Comparison of ENCODE assay signal across 34 cellular contexts in genomic region chr15:55546718-55547117, GRCh38. TPM values are rescaled to one million over a fixed set of nuclear protein-coding genes. Genes with fewer than 3 reads are reported as not detected.
DNase-seq lines count a peak whose midpoint lies in the region; ATAC-seq, FAIRE-seq and TF ChIP-seq lines count a peak whose summit lies in the region.
"Had no signal": no experiment of that assay in that cellular context is flagged by ENCODE, and none has a peak within 500 bp of the region (broad histone marks: within the 10 kb centered on the region; RNA-seq: fewer than 3 reads in every experiment).

No MANE protein-coding gene starts in this region.

- peak; percentile 40 for DNase-seq in Calu3
- DNase-seq in HS-5 (ENCODE audit: low read depth), result peak; percentile 23
- peak; percentile 56 for DNase-seq in astrocyte (ENCODE audit: low read depth)
- peak; percentile 36 for DNase-seq in iris pigment epithelial cell (ENCODE audit: low read depth)
- no peak for DNase-seq in HK-2 (ENCODE audit: unreplicated experiment)
- DNase-seq in SKM-1 (lab: John Stamatoyannopoulos, UW; ENCODE audit: unreplicated experiment), result no peak
- DNase-seq in NCI-H2171 treated with DMSO at 0.1 percent for 48 hours (lab: John Stamatoyannopoulos, UW), result no peak
- DNase-seq: activated CD4-positive, alpha-beta T cell treated with anti-CD3 and anti-CD28 coated beads, Interleukin-2, amount 50 U/mL, for 1 hour; activated CD8-positive, alpha-beta memory T cell treated with anti-CD3 and anti-CD28 coated beads, Interleukin-2, amount 10 ng/mL, durations not matched to agents 7 days and 5 days; activated naive CD4-positive, alpha-beta T cell treated with anti-CD3 and anti-CD28 coated beads, Interleukin-2, amount 10 ng/mL, durations not matched to agents 7 days and 5 days; activated T-cell treated with anti-CD3 and anti-CD28 coated beads, Interleukin-2, amount 50 U/mL, for 72 hours; amniotic stem cell; caudate nucleus; heart left ventricle; Karpas-422; mesenchymal stem cell; NCI-H1092 treated with DMSO at 0.1 percent for 48 hours; NCI-H2029; NCI-H2227 treated with DMSO at 0.1 percent for 48 hours; NCI-H82; SHP77; stimulated activated CD4-positive, alpha-beta T cell treated with anti-CD3 and anti-CD28 coated beads, Interleukin-2, amount 100 ng/mL, for 48 hours; T-helper 9 cell had no signal

- H3K9me3 Mint-ChIP-seq in Calu3 (ENCODE audit: low read depth, unreplicated experiment) (peaks cover 2% of the 10 kb centered on the region), astrocyte (ENCODE audit: unreplicated experiment) (no peaks in the 10 kb centered on the region)
- H3K9me3 Mint-ChIP-seq: activated naive CD4-positive, alpha-beta T cell treated with anti-CD3 and anti-CD28 coated beads, Interleukin-2, amount 10 ng/mL, durations not matched to agents 7 days and 5 days; activated T-cell treated with anti-CD3 and anti-CD28 coated beads, Interleukin-2, amount 50 U/mL, for 72 hours; dendritic cell treated with granulocyte-macrophage colony-stimulating factor and Interleukin-4, amounts not matched to agents 40 ng/mL and 50 ng/mL, for 4 days; stimulated activated effector memory CD8-positive, alpha-beta T cell treated with anti-CD3 and anti-CD28 coated beads, Interleukin-12 subunit alpha, Interleukin-12 subunit beta, amount 100 ng/mL, for 72 hours; WTC11 had no signal

- no peak overlapping the region for H3K4me3 ChIP-seq in astrocyte (ENCODE audit: insufficient read depth, low read depth, low read length)
- H3K4me3 ChIP-seq: heart left ventricle, smooth muscle cell, thoracic aorta, vagina had no signal

- no peaks in the 10 kb centered on the region for H4K20me1 ChIP-seq in astrocyte (ENCODE audit: insufficient read depth, low read length)

- peak overlapping the region; percentile 2 for H3K4me2 ChIP-seq in astrocyte (ENCODE audit: low read length)
- H3K4me2 ChIP-seq: smooth muscle cell had no signal

- peaks cover 14% of the 10 kb centered on the region for H3K4me1 Mint-ChIP-seq in Calu3 (ENCODE audit: low read depth, unreplicated experiment)
- H3K4me1 Mint-ChIP-seq in astrocyte (ENCODE audit: low read depth, unreplicated experiment), result peaks cover 5% of the 10 kb centered on the region
- H3K4me1 Mint-ChIP-seq: activated naive CD4-positive, alpha-beta T cell treated with anti-CD3 and anti-CD28 coated beads, Interleukin-2, amount 10 ng/mL, durations not matched to agents 7 days and 5 days; CD14-positive monocyte; stimulated activated effector memory CD8-positive, alpha-beta T cell treated with anti-CD3 and anti-CD28 coated beads, Interleukin-12 subunit alpha, Interleukin-12 subunit beta, amount 100 ng/mL, for 72 hours; WTC11 had no signal

- no peak overlapping the region for H3K4me3 Mint-ChIP-seq in Calu3 (ENCODE audit: low read depth, unreplicated experiment)
- no peak overlapping the region for H3K4me3 Mint-ChIP-seq in astrocyte (ENCODE audit: unreplicated experiment)
- H3K4me3 Mint-ChIP-seq: activated CD8-positive, alpha-beta memory T cell treated with anti-CD3 and anti-CD28 coated beads, Interleukin-2, amount 10 ng/mL, durations not matched to agents 7 days and 5 days; activated naive CD4-positive, alpha-beta T cell treated with anti-CD3 and anti-CD28 coated beads, Interleukin-2, amount 10 ng/mL, durations not matched to agents 7 days and 5 days; activated T-cell treated with anti-CD3 and anti-CD28 coated beads, Interleukin-2, amount 50 U/mL, for 72 hours; CD14-positive monocyte; dendritic cell treated with granulocyte-macrophage colony-stimulating factor and Interleukin-4, amounts not matched to agents 40 ng/mL and 50 ng/mL, for 4 days; stimulated activated effector memory CD8-positive, alpha-beta T cell treated with anti-CD3 and anti-CD28 coated beads, Interleukin-12 subunit alpha, Interleukin-12 subunit beta, amount 100 ng/mL, for 72 hours; WTC11 had no signal

- H3K9me3 ChIP-seq in astrocyte (ENCODE audit: insufficient read depth, low read depth, low read length), result no peaks in the 10 kb centered on the region
- H3K9me3 ChIP-seq: heart left ventricle, neutrophil, thoracic aorta, vagina had no signal

- no TSS peak for BruUV-seq in Calu3 (replicated peaks; lab: Mats Ljungman, UMichigan)

- no peak overlapping the region for H2AFZ ChIP-seq in astrocyte (ENCODE audit: low read depth, low read length)

- FAIRE-seq in astrocyte (lab: Jason Lieb, UNC), result no peak
- FAIRE-seq: endometrium had no signal

- no peak overlapping the region for H3K27ac ChIP-seq in astrocyte (ENCODE audit: low read depth, low read length)
- H3K27ac ChIP-seq: heart left ventricle, neutrophil, thoracic aorta, vagina had no signal

- no peak for TF ChIP-seq CTCF in Calu3 (IDR thresholded peaks at IDR 0.05; ENCODE audit: unreplicated experiment)
- no peak for TF ChIP-seq CTCF in astrocyte (IDR thresholded peaks at IDR 0.05; ENCODE audit: insufficient read depth, low read depth, low read length)

- CTCF ChIA-PET in Calu3 (lab: Charles Lee), result no interaction called here

- peaks cover 3% of the 10 kb centered on the region for H3K4me1 ChIP-seq in astrocyte (ENCODE audit: insufficient read depth, low read length)
- H3K4me1 ChIP-seq: vagina had no signal

- no peak for ATAC-seq in GM18517 (IDR thresholded peaks at IDR 0.05; ENCODE audit: unreplicated experiment)
- ATAC-seq: activated CD8-positive, alpha-beta memory T cell treated with anti-CD3 and anti-CD28 coated beads, Interleukin-2, amount 10 ng/mL, durations not matched to agents 7 days and 5 days; activated T-cell treated with anti-CD3 and anti-CD28 coated beads, Interleukin-2, amount 50 U/mL, for 72 hours; heart left ventricle; stimulated activated effector memory CD8-positive, alpha-beta T cell treated with anti-CD3 and anti-CD28 coated beads, Interleukin-12 subunit alpha, Interleukin-12 subunit beta, amount 100 ng/mL, for 72 hours; WTC11 had no signal

- intact Hi-C loops in Calu3 (cut with micrococcal nuclease; ENCODE audit: unreplicated experiment), result no loop called here

- H3K27ac Mint-ChIP-seq in Calu3 (ENCODE audit: unreplicated experiment) (peak overlapping the region; percentile 28), astrocyte (ENCODE audit: unreplicated experiment) (no peak overlapping the region)
- H3K27ac Mint-ChIP-seq: activated CD8-positive, alpha-beta memory T cell treated with anti-CD3 and anti-CD28 coated beads, Interleukin-2, amount 10 ng/mL, durations not matched to agents 7 days and 5 days; activated naive CD4-positive, alpha-beta T cell treated with anti-CD3 and anti-CD28 coated beads, Interleukin-2, amount 10 ng/mL, durations not matched to agents 7 days and 5 days; activated T-cell treated with anti-CD3 and anti-CD28 coated beads, Interleukin-2, amount 50 U/mL, for 72 hours; CD14-positive monocyte; dendritic cell treated with granulocyte-macrophage colony-stimulating factor and Interleukin-4, amounts not matched to agents 40 ng/mL and 50 ng/mL, for 4 days; stimulated activated effector memory CD8-positive, alpha-beta T cell treated with anti-CD3 and anti-CD28 coated beads, Interleukin-12 subunit alpha, Interleukin-12 subunit beta, amount 100 ng/mL, for 72 hours; WTC11 had no signal

- H3K27me3 Mint-ChIP-seq in Calu3 (ENCODE audit: unreplicated experiment) (no peaks in the 10 kb centered on the region), astrocyte (ENCODE audit: low read depth, unreplicated experiment) (no peaks in the 10 kb centered on the region)

- H3K27me3 ChIP-seq in astrocyte (ENCODE audit: insufficient read depth, low read length), result no peaks in the 10 kb centered on the region
- H3K27me3 ChIP-seq: heart left ventricle, vagina had no signal

- no peak overlapping the region for H3K9ac ChIP-seq in astrocyte (ENCODE audit: low read length)

- H3K36me3 ChIP-seq in astrocyte (ENCODE audit: insufficient read depth, low read length), result no peaks in the 10 kb centered on the region
- H3K36me3 ChIP-seq: neutrophil, vagina had no signal

- no peaks in the 10 kb centered on the region for H3K36me3 Mint-ChIP-seq in Calu3 (ENCODE audit: insufficient read depth, unreplicated experiment)
- H3K36me3 Mint-ChIP-seq in astrocyte (ENCODE audit: low read depth, unreplicated experiment), result no peaks in the 10 kb centered on the region
- H3K36me3 Mint-ChIP-seq: activated CD8-positive, alpha-beta memory T cell treated with anti-CD3 and anti-CD28 coated beads, Interleukin-2, amount 10 ng/mL, durations not matched to agents 7 days and 5 days; activated naive CD4-positive, alpha-beta T cell treated with anti-CD3 and anti-CD28 coated beads, Interleukin-2, amount 10 ng/mL, durations not matched to agents 7 days and 5 days; CD14-positive monocyte; stimulated activated effector memory CD8-positive, alpha-beta T cell treated with anti-CD3 and anti-CD28 coated beads, Interleukin-12 subunit alpha, Interleukin-12 subunit beta, amount 100 ng/mL, for 72 hours; WTC11 had no signal

- no peaks in the 10 kb centered on the region for H3K79me2 ChIP-seq in astrocyte (ENCODE audit: insufficient read depth, low read length)

RNA-seq across cellular contexts. Expression of gene DNAAF4, which starts 38.7 kb away (rescaled TPM):
- total RNA-seq in Calu3 (2022) (1.7 and 3.3 TPM in 2 replicates), astrocyte (2.8 and 3.2 TPM in 2 replicates)
- total RNA-seq: activated CD8-positive, alpha-beta memory T cell treated with anti-CD3 and anti-CD28 coated beads, Interleukin-2, amount 10 ng/mL, durations not matched to agents 7 days and 5 days; vagina had no signal

RNA-seq across cellular contexts. Expression of gene PYGO1, which starts 41.4 kb away (rescaled TPM):
- total RNA-seq in Calu3 (2022) (2.5 and 2.8 TPM in 2 replicates), astrocyte (4.6 and 5.5 TPM in 2 replicates)
- total RNA-seq: activated CD8-positive, alpha-beta memory T cell treated with anti-CD3 and anti-CD28 coated beads, Interleukin-2, amount 10 ng/mL, durations not matched to agents 7 days and 5 days; activated T-cell treated with anti-CD3 and anti-CD28 coated beads, Interleukin-2, amount 50 U/mL, for 72 hours; OCI-LY7 had no signal

Comparison
In these comparisons a context has a peak if more than half of its experiments do, and no peak if none do; other contexts are left out.
1. DNase-seq: peak in Calu3 (single experiment), HS-5 (single experiment), astrocyte (single experiment) and iris pigment epithelial cell (single experiment); none in HK-2 (single experiment), SKM-1 (single experiment) and NCI-H2171 treated with DMSO at 0.1 percent for 48 hours (single experiment).